Comparison of ENCODE assay signal across 17 cellular contexts in the genomic region with DNA sequence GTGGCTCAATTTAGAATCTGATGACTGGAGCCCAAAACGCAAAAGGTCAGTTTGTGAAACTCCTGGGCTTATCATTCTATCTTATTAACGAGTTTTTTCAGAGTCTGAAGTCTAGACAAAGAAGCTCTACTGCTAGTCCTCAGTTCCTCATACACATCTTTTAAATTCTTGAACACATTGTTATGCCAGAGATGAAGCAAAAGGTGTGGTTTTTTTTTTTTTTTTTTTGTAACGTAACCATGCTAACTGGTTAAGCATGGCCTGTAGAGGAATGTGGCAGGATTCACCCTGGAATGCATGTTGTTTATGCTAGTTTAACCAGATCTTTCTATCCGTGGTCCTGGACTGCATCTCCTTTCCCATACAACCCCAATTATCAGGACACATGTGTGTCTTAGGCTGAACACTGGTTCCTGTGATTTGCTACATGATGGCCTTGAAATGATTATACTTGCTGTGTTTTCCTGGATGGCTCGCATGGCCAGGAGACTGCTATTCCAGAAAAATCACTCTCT.
DNase-seq lines count a peak whose midpoint lies in the region; ATAC-seq lines count a peak whose summit lies in the region.
"Had no signal": no experiment of that assay in that cellular context is flagged by ENCODE, and none has a peak within 500 bp of the region (broad histone marks: within the 10 kb centered on the region; RNA-seq: fewer than 3 reads in every experiment).

No MANE protein-coding gene starts in this region.

- no peak overlapping the region for H3K4me3 Mint-ChIP-seq in activated naive CD8-positive, alpha-beta T cell treated with anti-CD3 and anti-CD28 coated beads for 36 hours
- H3K4me3 Mint-ChIP-seq in activated T-helper 2 cell treated with anti-CD3 and anti-CD28 coated beads, Interferon-gamma antibody, Interleukin-2, Interleukin-4, amounts not matched to agents 10 μg/mL and 5 μg/mL and 100 μg/mL, durations not matched to agents 14 hours and 24 hours and 36 hours (ENCODE audit: low read depth): no peak overlapping the region

- DNase-seq in EH (ENCODE audit: low read depth) (peak; percentile 35), LHCN-M2 (ENCODE audit: low read depth) (peak; percentile 20), iPS-NIHi11 (ENCODE audit: low spot score) (peak; percentile 8), neuronal stem cell (ENCODE audit: low spot score) (no peak), SKM-1 (lab: John Stamatoyannopoulos, UW; ENCODE audit: unreplicated experiment) (no peak)
- no peak for DNase-seq in activated naive CD8-positive, alpha-beta T cell treated with anti-CD3 and anti-CD28 coated beads for 36 hours
- no peak for DNase-seq in activated T-helper 2 cell treated with anti-CD3 and anti-CD28 coated beads, Interferon-gamma antibody, Interleukin-2, Interleukin-4, amounts not matched to agents 10 μg/mL and 5 μg/mL and 100 μg/mL, durations not matched to agents 14 hours and 24 hours and 36 hours (ENCODE audit: low spot score)
- DNase-seq: 8988T, DMS153, GM23248, NCI-H1417, NCI-H1930, NCI-H524, SJCRH30 had no signal

- H3K27me3 ChIP-seq in neuronal stem cell (ENCODE audit: control insufficient read depth in 3 of 3, insufficient read depth in 3 of 3, low read depth in 1 of 3, low read length in 3 of 3): no peaks in the 10 kb centered on the region
- H3K27me3 ChIP-seq: SJCRH30 had no signal

- H2BK120ac ChIP-seq in neuronal stem cell (ENCODE audit: low read depth, low read length): no peak overlapping the region

- H2BK15ac ChIP-seq in neuronal stem cell (ENCODE audit: low read length): no peak overlapping the region

- H3K4me1 ChIP-seq in neuronal stem cell (ENCODE audit: control insufficient read depth in 2 of 2, insufficient read depth in 1 of 2, low read depth in 1 of 2, low read length in 2 of 2): peaks cover 0 to 2% of the 10 kb centered on the region in 2 donors
- H3K4me1 ChIP-seq: SJCRH30 had no signal

- no peak overlapping the region for H2BK5ac ChIP-seq in neuronal stem cell (ENCODE audit: low read length)

- H3K79me1 ChIP-seq in neuronal stem cell (ENCODE audit: low read depth, low read length): no peaks in the 10 kb centered on the region

- no peak overlapping the region for H3K27ac Mint-ChIP-seq in activated naive CD8-positive, alpha-beta T cell treated with anti-CD3 and anti-CD28 coated beads for 36 hours
- no peak overlapping the region for H3K27ac Mint-ChIP-seq in activated T-helper 2 cell treated with anti-CD3 and anti-CD28 coated beads, Interferon-gamma antibody, Interleukin-2, Interleukin-4, amounts not matched to agents 10 μg/mL and 5 μg/mL and 100 μg/mL, durations not matched to agents 14 hours and 24 hours and 36 hours

- H4K91ac ChIP-seq in neuronal stem cell (ENCODE audit: low read depth, low read length, poor library complexity): no peak overlapping the region

- intact Hi-C loops in activated T-helper 2 cell treated with anti-CD3 and anti-CD28 coated beads, Interferon-gamma antibody, Interleukin-2, Interleukin-4, amounts not matched to agents 10 μg/mL and 5 μg/mL and 100 μg/mL, durations not matched to agents 14 hours and 24 hours and 36 hours (cut with micrococcal nuclease): no loop called here

- H3K27ac ChIP-seq in neuronal stem cell (replicated peaks; ENCODE audit: low read length): no peak overlapping the region
- H3K27ac ChIP-seq: C4-2B, GM23248, SJCRH30 had no signal

- no peak overlapping the region for H3K4me3 ChIP-seq in neuronal stem cell (ENCODE audit: low read length in 2 of 2)
- H3K4me3 ChIP-seq: GM23248, SJCRH30 had no signal

- H3K14ac ChIP-seq in neuronal stem cell (ENCODE audit: low read length): no peak overlapping the region

- H3K9me3 ChIP-seq in neuronal stem cell (replicated peaks in 1 of 2; ENCODE audit: control insufficient read depth in 2 of 2, insufficient read depth in 1 of 2, low read depth in 1 of 2, low read length in 2 of 2): no peaks in the 10 kb centered on the region

- no peak overlapping the region for H2BK12ac ChIP-seq in neuronal stem cell (ENCODE audit: low read length)

- no peaks in the 10 kb centered on the region for H3K9me3 Mint-ChIP-seq in activated naive CD8-positive, alpha-beta T cell treated with anti-CD3 and anti-CD28 coated beads for 36 hours
- peaks cover 4% of the 10 kb centered on the region for H3K9me3 Mint-ChIP-seq in activated T-helper 2 cell treated with anti-CD3 and anti-CD28 coated beads, Interferon-gamma antibody, Interleukin-2, Interleukin-4, amounts not matched to agents 10 μg/mL and 5 μg/mL and 100 μg/mL, durations not matched to agents 14 hours and 24 hours and 36 hours

- no peak overlapping the region for H3K4ac ChIP-seq in neuronal stem cell (ENCODE audit: low read length)

- no peak overlapping the region for H3K9ac ChIP-seq in neuronal stem cell (ENCODE audit: low read depth, low read length, poor library complexity)
- H3K9ac ChIP-seq: GM23248 had no signal

- peak overlapping the region; percentile 52 for H2AFZ ChIP-seq in neuronal stem cell (ENCODE audit: low read length)
- H2AFZ ChIP-seq: GM23248 had no signal

- H3K4me2 ChIP-seq in neuronal stem cell (ENCODE audit: insufficient read depth, low read length, poor library complexity, severe bottlenecking): no peak overlapping the region

- no peak overlapping the region for H2AK5ac ChIP-seq in neuronal stem cell (ENCODE audit: low read depth, low read length)

- peaks cover 21% of the 10 kb centered on the region for H3K27me3 Mint-ChIP-seq in activated naive CD8-positive, alpha-beta T cell treated with anti-CD3 and anti-CD28 coated beads for 36 hours
- H3K27me3 Mint-ChIP-seq in activated T-helper 2 cell treated with anti-CD3 and anti-CD28 coated beads, Interferon-gamma antibody, Interleukin-2, Interleukin-4, amounts not matched to agents 10 μg/mL and 5 μg/mL and 100 μg/mL, durations not matched to agents 14 hours and 24 hours and 36 hours (ENCODE audit: low read depth): peaks cover 2% of the 10 kb centered on the region

- ATAC-seq in HG02981 (IDR thresholded peaks at IDR 0.05; ENCODE audit: unreplicated experiment): no peak
- ATAC-seq: HepG2 had no signal

- WGBS in neuronal stem cell (ENCODE audit: extremely low coverage in 2 of 2, insufficient read length in 2 of 2, insufficient replicate concordance in 1 of 2), 2 donors: no CpG with 5 or more reads among the region's 5 CpGs

- H3K4me1 Mint-ChIP-seq in activated naive CD8-positive, alpha-beta T cell treated with anti-CD3 and anti-CD28 coated beads for 36 hours: peaks cover 2% of the 10 kb centered on the region
- peaks cover 13% of the 10 kb centered on the region for H3K4me1 Mint-ChIP-seq in activated T-helper 2 cell treated with anti-CD3 and anti-CD28 coated beads, Interferon-gamma antibody, Interleukin-2, Interleukin-4, amounts not matched to agents 10 μg/mL and 5 μg/mL and 100 μg/mL, durations not matched to agents 14 hours and 24 hours and 36 hours (ENCODE audit: low read depth)

- no peak overlapping the region for H3K23ac ChIP-seq in neuronal stem cell (ENCODE audit: low read depth, low read length, poor library complexity)

- no peak overlapping the region for H4K8ac ChIP-seq in neuronal stem cell (ENCODE audit: low read depth, low read length)

- H3K18ac ChIP-seq in neuronal stem cell (ENCODE audit: low read length): no peak overlapping the region

- no peaks in the 10 kb centered on the region for H3K36me3 ChIP-seq in neuronal stem cell (replicated peaks in 1 of 2; ENCODE audit: control insufficient read depth in 2 of 2, insufficient read depth in 2 of 2, low read length in 2 of 2)
- H3K36me3 ChIP-seq: SJCRH30 had no signal

- H3K36me3 Mint-ChIP-seq in activated naive CD8-positive, alpha-beta T cell treated with anti-CD3 and anti-CD28 coated beads for 36 hours: no peaks in the 10 kb centered on the region
- peaks cover 7% of the 10 kb centered on the region for H3K36me3 Mint-ChIP-seq in activated T-helper 2 cell treated with anti-CD3 and anti-CD28 coated beads, Interferon-gamma antibody, Interleukin-2, Interleukin-4, amounts not matched to agents 10 μg/mL and 5 μg/mL and 100 μg/mL, durations not matched to agents 14 hours and 24 hours and 36 hours (ENCODE audit: low read depth)

Comparison
In these comparisons a context has a peak if more than half of its experiments do, and no peak if none do; other contexts are left out.
1. DNase-seq: peak in EH (single experiment), LHCN-M2 (single experiment) and iPS-NIHi11 (single experiment); none in neuronal stem cell (single experiment), activated naive CD8-positive, alpha-beta T cell treated with anti-CD3 and anti-CD28 coated beads for 36 hours (single experiment), SKM-1 (single experiment) and activated T-helper 2 cell treated with anti-CD3 and anti-CD28 coated beads, Interferon-gamma antibody, Interleukin-2, Interleukin-4, amounts not matched to agents 10 μg/mL and 5 μg/mL and 100 μg/mL, durations not matched to agents 14 hours and 24 hours and 36 hours (single experiment).